18 cellular contexts compared by ENCODE assay signal in genomic region chr12:116962197-116962596, GRCh38. TPM values are rescaled to one million over a fixed set of nuclear protein-coding genes. Genes with fewer than 3 reads are reported as not detected.
DNase-seq lines count a peak whose midpoint lies in the region; ATAC-seq lines count a peak whose summit lies in the region.
"Had no signal": no experiment of that assay in that cellular context is flagged by ENCODE, and none has a peak within 500 bp of the region (broad histone marks: within the 10 kb centered on the region; RNA-seq: fewer than 3 reads in every experiment).

No MANE protein-coding gene starts in this region.

- peaks cover 40% of the 10 kb centered on the region for H3K36me3 Mint-ChIP-seq in activated T-cell treated with anti-CD3 and anti-CD28 coated beads, Interleukin-2, amount 50 U/mL, for 24 hours (ENCODE audit: low read depth)
- H3K36me3 Mint-ChIP-seq in activated T-cell treated with anti-CD3 and anti-CD28 coated beads, Interleukin-2, amount 50 U/mL, for 4 hours (ENCODE audit: insufficient read depth) = peaks cover 22% of the 10 kb centered on the region
- peaks cover 8 to 29% of the 10 kb centered on the region in 2 donors for H3K36me3 Mint-ChIP-seq in stimulated activated naive B cell treated with anti-CD40 and anti-IgM and Interleukin-4, amounts not matched to agents 10 μg/mL and 1 μg/mL and 100 μg/mL, for 72 hours

- DNase-seq in activated T-cell treated with anti-CD3 and anti-CD28 coated beads, Interleukin-2, amount 50 U/mL, for 24 hours = no peak
- DNase-seq in activated T-cell treated with anti-CD3 and anti-CD28 coated beads, Interleukin-2, amount 50 U/mL, for 4 hours = no peak
- DNase-seq in MV-4-11 (lab: John Stamatoyannopoulos, UW) (peak; percentile 41), left lobe of liver (ENCODE audit: low spot score) (no peak), NCI-H2081 (lab: John Stamatoyannopoulos, UW) (no peak)
- no peak for DNase-seq in stimulated activated naive B cell treated with anti-CD40 and anti-IgM and Interleukin-4, amounts not matched to agents 10 μg/mL and 1 μg/mL and 100 μg/mL, for 72 hours
- DNase-seq: amniotic stem cell; islet precursor cell; NCI-H1436; NCI-H2227 treated with DMSO at 0.1 percent for 48 hours; NK-92 treated with Interleukin-12 subunit alpha and Interleukin-12 subunit beta, amount 100 ng/mL, for 24 hours; ovary; stimulated activated naive CD4-positive, alpha-beta T cell; upper lobe of left lung had no signal

- peaks cover 52% of the 10 kb centered on the region for H3K4me1 Mint-ChIP-seq in activated T-cell treated with anti-CD3 and anti-CD28 coated beads, Interleukin-2, amount 50 U/mL, for 24 hours (ENCODE audit: low read depth)
- peaks cover 26% of the 10 kb centered on the region for H3K4me1 Mint-ChIP-seq in activated T-cell treated with anti-CD3 and anti-CD28 coated beads, Interleukin-2, amount 50 U/mL, for 4 hours (ENCODE audit: low read depth)
- peaks cover 20 to 36% of the 10 kb centered on the region in 2 donors for H3K4me1 Mint-ChIP-seq in stimulated activated naive B cell treated with anti-CD40 and anti-IgM and Interleukin-4, amounts not matched to agents 10 μg/mL and 1 μg/mL and 100 μg/mL, for 72 hours

- H3K4me1 ChIP-seq in iPS-15b (ENCODE audit: control insufficient read depth, insufficient read depth, low read length) = peaks cover 2% of the 10 kb centered on the region

- H3K9me3 ChIP-seq in iPS-15b (ENCODE audit: control insufficient read depth, insufficient read depth, low read length) = no peaks in the 10 kb centered on the region
- H3K9me3 ChIP-seq: ovary, upper lobe of left lung had no signal

- peaks cover 6% of the 10 kb centered on the region for H3K36me3 ChIP-seq in iPS-15b (ENCODE audit: control insufficient read depth, insufficient read depth, low read length)
- H3K36me3 ChIP-seq: ovary had no signal

- H3K27ac Mint-ChIP-seq in activated T-cell treated with anti-CD3 and anti-CD28 coated beads, Interleukin-2, amount 50 U/mL, for 24 hours = peak overlapping the region; percentile 81
- peak overlapping the region; percentile 80 for H3K27ac Mint-ChIP-seq in stimulated activated naive B cell treated with anti-CD40 and anti-IgM and Interleukin-4, amounts not matched to agents 10 μg/mL and 1 μg/mL and 100 μg/mL, for 72 hours

- no peaks in the 10 kb centered on the region for H3K27me3 ChIP-seq in iPS-15b (ENCODE audit: control insufficient read depth, insufficient read depth, low read length)
- H3K27me3 ChIP-seq: ovary, upper lobe of left lung had no signal

- ATAC-seq in activated T-cell treated with anti-CD3 and anti-CD28 coated beads, Interleukin-2, amount 50 U/mL, for 4 hours = no peak
- peak; percentile 41 to 58 for ATAC-seq in stimulated activated naive B cell treated with anti-CD40 and anti-IgM and Interleukin-4, amounts not matched to agents 10 μg/mL and 1 μg/mL and 100 μg/mL, for 72 hours (replicated peaks)
- ATAC-seq in left lobe of liver (no peak), HG03039 (IDR thresholded peaks at IDR 0.05; ENCODE audit: unreplicated experiment) (no peak)
- ATAC-seq: activated CD4-positive, CD25-positive, alpha-beta regulatory T cell treated with anti-CD3 and anti-CD28 coated beads, Interleukin-2, amount 50 U/mL, for 24 hours had no signal

- peak overlapping the region; percentile 28 for H3K9ac ChIP-seq in iPS-15b (ENCODE audit: low read depth, low read length)

- no peak overlapping the region for H3K4me3 ChIP-seq in iPS-15b (ENCODE audit: low read depth, low read length)
- H3K4me3 ChIP-seq: ovary, upper lobe of left lung had no signal

- H3K9me3 Mint-ChIP-seq in activated T-cell treated with anti-CD3 and anti-CD28 coated beads, Interleukin-2, amount 50 U/mL, for 24 hours = no peaks in the 10 kb centered on the region
- H3K9me3 Mint-ChIP-seq in activated T-cell treated with anti-CD3 and anti-CD28 coated beads, Interleukin-2, amount 50 U/mL, for 4 hours = no peaks in the 10 kb centered on the region
- no peaks in the 10 kb centered on the region for H3K9me3 Mint-ChIP-seq in stimulated activated naive B cell treated with anti-CD40 and anti-IgM and Interleukin-4, amounts not matched to agents 10 μg/mL and 1 μg/mL and 100 μg/mL, for 72 hours
- H3K9me3 Mint-ChIP-seq: IgD-negative memory B cell had no signal

- no peak overlapping the region for H3K4me3 Mint-ChIP-seq in activated T-cell treated with anti-CD3 and anti-CD28 coated beads, Interleukin-2, amount 50 U/mL, for 24 hours
- no peak overlapping the region for H3K4me3 Mint-ChIP-seq in activated T-cell treated with anti-CD3 and anti-CD28 coated beads, Interleukin-2, amount 50 U/mL, for 4 hours
- peak overlapping the region in 1 of 2 donors; percentile 52 for H3K4me3 Mint-ChIP-seq in stimulated activated naive B cell treated with anti-CD40 and anti-IgM and Interleukin-4, amounts not matched to agents 10 μg/mL and 1 μg/mL and 100 μg/mL, for 72 hours

- H3K27me3 Mint-ChIP-seq in activated T-cell treated with anti-CD3 and anti-CD28 coated beads, Interleukin-2, amount 50 U/mL, for 24 hours = no peaks in the 10 kb centered on the region
- no peaks in the 10 kb centered on the region for H3K27me3 Mint-ChIP-seq in activated T-cell treated with anti-CD3 and anti-CD28 coated beads, Interleukin-2, amount 50 U/mL, for 4 hours (ENCODE audit: low read depth)
- H3K27me3 Mint-ChIP-seq in stimulated activated naive B cell treated with anti-CD40 and anti-IgM and Interleukin-4, amounts not matched to agents 10 μg/mL and 1 μg/mL and 100 μg/mL, for 72 hours = no peaks in the 10 kb centered on the region
- H3K27me3 Mint-ChIP-seq: IgD-negative memory B cell had no signal

RNA-seq across cellular contexts. Expression of gene FBXW8, which starts 51.4 kb away (rescaled TPM):
- total RNA-seq in activated T-cell treated with anti-CD3 and anti-CD28 coated beads, Interleukin-2, amount 50 U/mL, for 4 hours = 1 to 10 TPM; 5.6 to 8.3 (median 5.9) TPM
- total RNA-seq in left lobe of liver = 6.1 TPM

Comparison
In these comparisons a context has a peak if more than half of its experiments do, and no peak if none do; other contexts are left out.
1. ATAC-seq: peak in stimulated activated naive B cell treated with anti-CD40 and anti-IgM and Interleukin-4, amounts not matched to agents 10 μg/mL and 1 μg/mL and 100 μg/mL, for 72 hours (2 of 2); none in activated T-cell treated with anti-CD3 and anti-CD28 coated beads, Interleukin-2, amount 50 U/mL, for 4 hours (0 of 2), left lobe of liver (single experiment) and HG03039 (single experiment).